Comparison of ENCODE assay signal across 26 cellular contexts in genomic region chr10:3319811-3320226, GRCh38.
A peak's percentile ranks its signal among the peaks of the same experiment; 100 is the strongest.
DNase-seq lines count a peak whose midpoint lies in the region; ATAC-seq lines count a peak whose summit lies in the region.
"Had no signal": no experiment of that assay in that cellular context is flagged by ENCODE, and none has a peak within 500 bp of the region (broad histone marks: within the 10 kb centered on the region; RNA-seq: fewer than 3 reads in every experiment).

No MANE protein-coding gene starts in this region.

- no peak overlapping the region for H3K4me3 Mint-ChIP-seq in stimulated activated naive CD8-positive, alpha-beta T cell treated with anti-CD3 and anti-CD28 coated beads, Interleukin-15, amount 100 ng/mL, for 72 hours
- H3K4me3 Mint-ChIP-seq: B cell; CD14-positive monocyte; CD4-positive, alpha-beta T cell; CD4-positive, CD25-positive, alpha-beta regulatory T cell; CD8-positive, alpha-beta T cell had no signal

- no peak for ATAC-seq in Right ventricle myocardium inferior
- ATAC-seq in stimulated activated naive CD8-positive, alpha-beta T cell treated with anti-CD3 and anti-CD28 coated beads, Interleukin-15, amount 100 ng/mL, for 72 hours = peak; percentile 39
- no peak for ATAC-seq in stimulated activated naive CD8-positive, alpha-beta T cell treated with anti-CD3 and anti-CD28 coated beads, Interleukin-15, Interleukin-2, amounts not matched to agents 100 U/mL and 50 U/mL, for 24 hours
- ATAC-seq: A549; CD8-positive, alpha-beta T cell had no signal

- H3K27me3 Mint-ChIP-seq in stimulated activated naive CD8-positive, alpha-beta T cell treated with anti-CD3 and anti-CD28 coated beads, Interleukin-15, amount 100 ng/mL, for 72 hours = peaks cover 22% of the 10 kb centered on the region
- H3K27me3 Mint-ChIP-seq: B cell had no signal

- no peak overlapping the region for H3K27ac Mint-ChIP-seq in stimulated activated naive CD8-positive, alpha-beta T cell treated with anti-CD3 and anti-CD28 coated beads, Interleukin-15, amount 100 ng/mL, for 72 hours
- H3K27ac Mint-ChIP-seq: B cell; CD14-positive monocyte; CD4-positive, alpha-beta memory T cell; CD4-positive, alpha-beta T cell; CD4-positive, CD25-positive, alpha-beta regulatory T cell; CD8-positive, alpha-beta memory T cell; CD8-positive, alpha-beta T cell had no signal

- no peaks in the 10 kb centered on the region for H3K9me3 Mint-ChIP-seq in stimulated activated naive CD8-positive, alpha-beta T cell treated with anti-CD3 and anti-CD28 coated beads, Interleukin-15, amount 100 ng/mL, for 72 hours
- H3K9me3 Mint-ChIP-seq: CD4-positive, alpha-beta memory T cell; CD4-positive, alpha-beta T cell; CD8-positive, alpha-beta memory T cell; CD8-positive, alpha-beta T cell had no signal

- H3K4me1 Mint-ChIP-seq in stimulated activated naive CD8-positive, alpha-beta T cell treated with anti-CD3 and anti-CD28 coated beads, Interleukin-15, amount 100 ng/mL, for 72 hours = peaks cover 5% of the 10 kb centered on the region
- H3K4me1 Mint-ChIP-seq: B cell, CD14-positive monocyte had no signal

- DNase-seq in cardiac septum (ENCODE audit: low spot score) (peak; percentile 53), Right ventricle myocardium inferior (ENCODE audit: missing footprints) (no peak)
- DNase-seq in stimulated activated naive CD8-positive, alpha-beta T cell treated with anti-CD3 and anti-CD28 coated beads, Interleukin-15, amount 100 ng/mL, for 72 hours = no peak
- no peak for DNase-seq in stimulated activated naive CD8-positive, alpha-beta T cell treated with anti-CD3 and anti-CD28 coated beads, Interleukin-15, Interleukin-2, amounts not matched to agents 100 U/mL and 50 U/mL, for 24 hours
- DNase-seq: 8988T; ACHN; AML-193; BE2C; C1 segment of cervical spinal cord; Caco-2; Calu3; CD4-positive, alpha-beta memory T cell; CD4-positive, alpha-beta T cell; CD4-positive, CD25-positive, alpha-beta regulatory T cell; CD8-positive, alpha-beta memory T cell; CD8-positive, alpha-beta T cell; COR-L47; DMS 273 treated with DMSO at 0.1 percent for 48 hours; DMS153; DMS53; DMS79; DMS79 treated with DMSO at 0.1 percent for 48 hours; EL had no signal

- intact Hi-C loops in cardiac septum (cut with DNase I) (no loop called here), Right ventricle myocardium inferior (cut with DNase I) (no loop called here)
